ENCODE assay signal across 8 cellular contexts in the genomic region with DNA sequence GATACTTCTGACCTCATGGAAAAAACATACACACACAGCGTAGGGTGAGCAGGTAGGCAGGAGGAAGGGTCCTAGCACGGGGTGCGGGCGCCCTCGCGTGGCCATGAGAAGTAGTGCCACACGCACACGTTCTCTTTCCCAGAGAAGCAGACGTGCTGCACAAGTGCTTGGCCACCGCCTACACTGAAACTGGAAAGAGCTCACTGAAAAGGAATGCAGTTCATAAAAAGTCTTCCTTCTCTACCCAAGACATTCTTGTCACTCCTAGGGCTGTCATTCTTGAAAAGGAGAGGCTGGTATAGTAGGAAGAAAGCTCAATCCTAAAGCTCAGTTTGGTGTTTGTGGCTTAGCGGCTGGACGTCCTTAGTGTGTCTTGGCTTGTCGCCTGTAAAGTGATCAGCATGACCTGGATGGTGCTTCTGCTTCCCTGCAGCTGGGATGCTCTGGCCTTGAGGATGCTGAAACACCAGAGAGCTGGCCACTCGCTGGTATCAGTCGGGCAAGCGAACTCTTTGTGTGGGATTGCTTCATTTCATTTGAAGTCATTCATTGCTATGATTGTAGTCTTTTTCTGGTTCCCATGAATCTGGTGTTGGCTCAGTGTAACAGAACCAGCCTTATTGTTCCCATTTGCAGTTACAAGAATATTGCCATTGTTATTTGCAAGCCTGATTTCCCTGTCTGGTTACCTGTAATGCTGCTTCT.
DNase-seq lines count a peak whose midpoint lies in the region; ATAC-seq and TF ChIP-seq lines count a peak whose summit lies in the region.

No MANE protein-coding gene starts in this region.

- BruUV-seq in Calu3 (replicated peaks; lab: Mats Ljungman, UMichigan), result no TSS peak

- no peak overlapping the region for H3K4me3 Mint-ChIP-seq in Calu3 (ENCODE audit: low read depth, unreplicated experiment)
- no peak overlapping the region for H3K4me3 Mint-ChIP-seq in activated naive CD8-positive, alpha-beta T cell treated with anti-CD3 and anti-CD28 coated beads for 36 hours

- H3K9me3 Mint-ChIP-seq in Calu3 (ENCODE audit: low read depth, unreplicated experiment), result peaks cover 5% of the 10 kb centered on the region
- H3K9me3 Mint-ChIP-seq in activated naive CD8-positive, alpha-beta T cell treated with anti-CD3 and anti-CD28 coated beads for 36 hours, result no peaks in the 10 kb centered on the region

- no peaks in the 10 kb centered on the region for H3K36me3 Mint-ChIP-seq in Calu3 (ENCODE audit: insufficient read depth, unreplicated experiment)
- no peaks in the 10 kb centered on the region for H3K36me3 Mint-ChIP-seq in activated naive CD8-positive, alpha-beta T cell treated with anti-CD3 and anti-CD28 coated beads for 36 hours

- H3K4me1 Mint-ChIP-seq in Calu3 (ENCODE audit: low read depth, unreplicated experiment), result no peaks in the 10 kb centered on the region
- peaks cover 3% of the 10 kb centered on the region for H3K4me1 Mint-ChIP-seq in activated naive CD8-positive, alpha-beta T cell treated with anti-CD3 and anti-CD28 coated beads for 36 hours

- peak; percentile 49 for TF ChIP-seq CTCF in Calu3 (IDR thresholded peaks at IDR 0.05; ENCODE audit: unreplicated experiment)

- ATAC-seq in GM18907 (IDR thresholded peaks at IDR 0.05; ENCODE audit: unreplicated experiment), result peak; percentile 81
- ATAC-seq in HG03064 (IDR thresholded peaks at IDR 0.05; ENCODE audit: low read depth, unreplicated experiment), result peak; percentile 82
- peak; percentile 98 for ATAC-seq in Right ventricle myocardium superior (ENCODE audit: poor library complexity)

- DNase-seq in Calu3 (peak; percentile 64), NCI-H526 (lab: John Stamatoyannopoulos, UW) (peak; percentile 61 to 93), Right ventricle myocardium superior (peak; percentile 80), putamen (ENCODE audit: low spot score) (peak; percentile 84)
- peak; percentile 50 for DNase-seq in activated naive CD8-positive, alpha-beta T cell treated with anti-CD3 and anti-CD28 coated beads for 36 hours
- no peak for DNase-seq in stimulated activated naive CD4-positive, alpha-beta T cell treated with Interleukin-2 at 50 U/mL for 16 hours (lab: John Stamatoyannopoulos, UW)

- H3K27ac Mint-ChIP-seq in Calu3 (ENCODE audit: unreplicated experiment), result no peak overlapping the region
- H3K27ac Mint-ChIP-seq in activated naive CD8-positive, alpha-beta T cell treated with anti-CD3 and anti-CD28 coated beads for 36 hours, result no peak overlapping the region

- CTCF ChIA-PET in Calu3 (lab: Charles Lee), result interaction anchor here (0.6 kb wide), 1 partner anchor 609 kb away, joined by 3 read pairs; no protein-coding TSS in a partner anchor

- no peaks in the 10 kb centered on the region for H3K27me3 Mint-ChIP-seq in Calu3 (ENCODE audit: unreplicated experiment)
- H3K27me3 Mint-ChIP-seq in activated naive CD8-positive, alpha-beta T cell treated with anti-CD3 and anti-CD28 coated beads for 36 hours, result peaks cover 10% of the 10 kb centered on the region

- intact Hi-C loops in Calu3 (cut with micrococcal nuclease; ENCODE audit: unreplicated experiment) (loop anchor here (10.0 kb wide), 1 partner anchor 649 kb away; no protein-coding TSS in a partner anchor), Right ventricle myocardium superior (cut with DNase I) (loop anchor here (5.0 kb wide), 2 partner anchors 92 to 607 kb away; no protein-coding TSS in a partner anchor)
